In genomic region chr19:28710278-28710677, GRCh38 we compare ENCODE assay signal across 9 cellular contexts.
DNase-seq lines count a peak whose midpoint lies in the region; ATAC-seq and TF ChIP-seq lines count a peak whose summit lies in the region.
"Had no signal": no experiment of that assay in that cellular context is flagged by ENCODE, and none has a peak within 500 bp of the region (broad histone marks: within the 10 kb centered on the region; RNA-seq: fewer than 3 reads in every experiment).

No MANE protein-coding gene starts in this region.

- no peaks in the 10 kb centered on the region for H3K36me3 Mint-ChIP-seq in type B pancreatic cell
- no peaks in the 10 kb centered on the region for H3K36me3 Mint-ChIP-seq in activated T-cell treated with anti-CD3 and anti-CD28 coated beads, Interleukin-2, amount 50 U/mL, for 4 hours (ENCODE audit: insufficient read depth)
- H3K36me3 Mint-ChIP-seq: activated naive CD4-positive, alpha-beta T cell treated with anti-CD3 and anti-CD28 coated beads, Interleukin-2, amount 50 U/mL, for 24 hours had no signal

- H3K4me1 ChIP-seq in ascending aorta = no peaks in the 10 kb centered on the region

- peaks cover 7% of the 10 kb centered on the region for H3K27me3 Mint-ChIP-seq in type B pancreatic cell
- H3K27me3 Mint-ChIP-seq in activated T-cell treated with anti-CD3 and anti-CD28 coated beads, Interleukin-2, amount 50 U/mL, for 4 hours (ENCODE audit: low read depth) = peaks cover 4% of the 10 kb centered on the region

- H3K27ac Mint-ChIP-seq in type B pancreatic cell = no peak overlapping the region
- H3K27ac Mint-ChIP-seq: activated naive CD4-positive, alpha-beta T cell treated with anti-CD3 and anti-CD28 coated beads, Interleukin-2, amount 50 U/mL, for 24 hours had no signal

- H3K9me3 ChIP-seq in ascending aorta = no peaks in the 10 kb centered on the region

- intact Hi-C loops in ascending aorta (cut with DNase I) = no loop called here

- H3K4me1 Mint-ChIP-seq in type B pancreatic cell (ENCODE audit: unreplicated experiment) = no peaks in the 10 kb centered on the region
- no peaks in the 10 kb centered on the region for H3K4me1 Mint-ChIP-seq in activated T-cell treated with anti-CD3 and anti-CD28 coated beads, Interleukin-2, amount 50 U/mL, for 4 hours (ENCODE audit: low read depth)
- H3K4me1 Mint-ChIP-seq: activated naive CD4-positive, alpha-beta T cell treated with anti-CD3 and anti-CD28 coated beads, Interleukin-2, amount 50 U/mL, for 24 hours had no signal

- H3K27ac ChIP-seq in 22Rv1 (no peak overlapping the region), ascending aorta (no peak overlapping the region)

- no peaks in the 10 kb centered on the region for H3K9me3 Mint-ChIP-seq in type B pancreatic cell
- H3K9me3 Mint-ChIP-seq in activated T-cell treated with anti-CD3 and anti-CD28 coated beads, Interleukin-2, amount 50 U/mL, for 4 hours = no peaks in the 10 kb centered on the region
- H3K9me3 Mint-ChIP-seq: activated naive CD4-positive, alpha-beta T cell treated with anti-CD3 and anti-CD28 coated beads, Interleukin-2, amount 50 U/mL, for 24 hours had no signal

- ATAC-seq in HG02938 (IDR thresholded peaks at IDR 0.05; ENCODE audit: unreplicated experiment) = no peak
- no peak for ATAC-seq in activated T-cell treated with anti-CD3 and anti-CD28 coated beads, Interleukin-2, amount 50 U/mL, for 4 hours

- H3K4me3 ChIP-seq in GM12864 (ENCODE audit: low read depth, low read length) (no peak overlapping the region), ascending aorta (no peak overlapping the region)

- no peak overlapping the region for H3K4me3 Mint-ChIP-seq in type B pancreatic cell
- H3K4me3 Mint-ChIP-seq in activated T-cell treated with anti-CD3 and anti-CD28 coated beads, Interleukin-2, amount 50 U/mL, for 4 hours = no peak overlapping the region
- H3K4me3 Mint-ChIP-seq: activated naive CD4-positive, alpha-beta T cell treated with anti-CD3 and anti-CD28 coated beads, Interleukin-2, amount 50 U/mL, for 24 hours had no signal

- no peaks in the 10 kb centered on the region for H3K27me3 ChIP-seq in ascending aorta

- peak; percentile 0 for DNase-seq in GM12864 (ENCODE audit: low read depth)
- DNase-seq in NCI-H2171 (lab: John Stamatoyannopoulos, UW) = peak; percentile 28
- DNase-seq in ascending aorta (ENCODE audit: low spot score in 2 of 2) = no peak
- peak; percentile 66 for DNase-seq in iris pigment epithelial cell (ENCODE audit: low read depth)
- no peak for DNase-seq in type B pancreatic cell (ENCODE audit: extremely low spot score, unreplicated experiment)
- DNase-seq in activated T-cell treated with anti-CD3 and anti-CD28 coated beads, Interleukin-2, amount 50 U/mL, for 4 hours = no peak

- H3K36me3 ChIP-seq in ascending aorta = no peaks in the 10 kb centered on the region

- TF ChIP-seq CTCF in 22Rv1 (IDR thresholded peaks at IDR 0.05) (peak; percentile 76), GM12864 (IDR thresholded peaks at IDR 0.05; ENCODE audit: low read depth, low read length, missing control alignments) (peak; percentile 49), ascending aorta (IDR thresholded peaks at IDR 0.05) (peak in 2 of 3 experiments; percentile 29 to 60), type B pancreatic cell (conservative IDR thresholded peaks at IDR 0.05) (peak; percentile 95)

Comparison
In these comparisons a context has a peak if more than half of its experiments do, and no peak if none do; other contexts are left out.
1. CTCF ChIP-seq: peak in every context shown above with its lines; median percentile 95 in type B pancreatic cell; 76 in 22Rv1; 49 in GM12864; 44 in ascending aorta.
2. DNase-seq: peak in GM12864 (single experiment), NCI-H2171 (single experiment) and iris pigment epithelial cell (single experiment); none in ascending aorta (0 of 2), type B pancreatic cell (single experiment) and activated T-cell treated with anti-CD3 and anti-CD28 coated beads, Interleukin-2, amount 50 U/mL, for 4 hours (single experiment).